11 cellular contexts compared by ENCODE assay signal in genomic region chr20:58717278-58718091, GRCh38. TPM values are rescaled to one million over a fixed set of nuclear protein-coding genes. Genes with fewer than 3 reads are reported as not detected.
DNase-seq lines count a peak whose midpoint lies in the region; ATAC-seq lines count a peak whose summit lies in the region.
"Had no signal": no experiment of that assay in that cellular context is flagged by ENCODE, and none has a peak within 500 bp of the region (broad histone marks: within the 10 kb centered on the region; RNA-seq: fewer than 3 reads in every experiment).

No MANE protein-coding gene starts in this region.

- H3K4me3 ChIP-seq in BLaER1 treated with 17β-estradiol and CSF1 and Interleukin-3, amounts not matched to agents 10 nM and 100 nM = no peak overlapping the region; a peak in 1 of 20 replicates
- H3K4me3 ChIP-seq: smooth muscle cell, testis had no signal

- peak; percentile 4 for DNase-seq in H4 (ENCODE audit: low spot score)
- peak; percentile 38 for DNase-seq in ecto neural progenitor cell (ENCODE audit: low spot score)
- peak; percentile 75 for DNase-seq in mesenteric fat pad (ENCODE audit: low spot score)
- no peak for DNase-seq in kidney tubule cell (ENCODE audit: low spot score)
- DNase-seq: naive B cell, testis had no signal

- no peaks in the 10 kb centered on the region for H3K36me3 ChIP-seq in BLaER1 treated with 17β-estradiol and CSF1 and Interleukin-3, amounts not matched to agents 10 nM and 100 nM

- H3K4me1 ChIP-seq in BLaER1 treated with 17β-estradiol and CSF1 and Interleukin-3, amounts not matched to agents 10 nM and 100 nM = peaks cover 0 to 44% (median 24%) of the 10 kb centered on the region in 10 experiments; a peak in 16 of 20 replicates
- H3K4me1 ChIP-seq: testis had no signal

- peaks cover 0 to 42% (median 7%) of the 10 kb centered on the region in 11 experiments; a peak in 6 of 22 replicates for H4K20me1 ChIP-seq in BLaER1 treated with 17β-estradiol and CSF1 and Interleukin-3, amounts not matched to agents 10 nM and 100 nM

- H3K27me3 ChIP-seq in BLaER1 treated with 17β-estradiol and CSF1 and Interleukin-3, amounts not matched to agents 10 nM and 100 nM = no peaks in the 10 kb centered on the region
- H3K27me3 ChIP-seq: testis had no signal

- ATAC-seq in GM19328 (IDR thresholded peaks at IDR 0.05; ENCODE audit: unreplicated experiment) = no peak
- no peak for ATAC-seq in HG02938 (IDR thresholded peaks at IDR 0.05; ENCODE audit: unreplicated experiment)
- ATAC-seq in HG03175 (IDR thresholded peaks at IDR 0.05; ENCODE audit: unreplicated experiment) = no peak

- H3K9me3 ChIP-seq in BLaER1 treated with 17β-estradiol and CSF1 and Interleukin-3, amounts not matched to agents 10 nM and 100 nM (replicated peaks in 1 of 11) = no peaks in the 10 kb centered on the region
- H3K9me3 ChIP-seq: testis had no signal

- peak overlapping the region in 8 of 11 experiments; percentile 28 to 74 (median 64); a peak in 15 of 22 replicates for H3K4me2 ChIP-seq in BLaER1 treated with 17β-estradiol and CSF1 and Interleukin-3, amounts not matched to agents 10 nM and 100 nM
- H3K4me2 ChIP-seq: smooth muscle cell had no signal

- peak overlapping the region in 2 of 11 experiments; percentile 23 to 47; a peak in 2 of 22 replicates for H3K9ac ChIP-seq in BLaER1 treated with 17β-estradiol and CSF1 and Interleukin-3, amounts not matched to agents 10 nM and 100 nM

- no peak overlapping the region for H3K27ac ChIP-seq in BLaER1 treated with 17β-estradiol and CSF1 and Interleukin-3, amounts not matched to agents 10 nM and 100 nM
- H3K27ac ChIP-seq: testis had no signal

RNA-seq across cellular contexts. Expression of gene NPEPL1, which starts 24.9 kb away (rescaled TPM):
- total RNA-seq in H4 (2014; rRNA removed; shearing (Covaris generic)) = 0.95 and 1.1 TPM in 2 replicates
- 42.3 TPM for total RNA-seq in mesenteric fat pad

Comparison
In these comparisons a context has a peak if more than half of its experiments do, and no peak if none do; other contexts are left out.
1. RNA of gene NPEPL1, which starts 24.9 kb away (total RNA-seq): 42.3 TPM in mesenteric fat pad (single experiment); 0.95 to 1.1 TPM in H4; every median in the first group is over 10 times any median in the second.